ENCODE assay signal across 8 cellular contexts in the genomic region with DNA sequence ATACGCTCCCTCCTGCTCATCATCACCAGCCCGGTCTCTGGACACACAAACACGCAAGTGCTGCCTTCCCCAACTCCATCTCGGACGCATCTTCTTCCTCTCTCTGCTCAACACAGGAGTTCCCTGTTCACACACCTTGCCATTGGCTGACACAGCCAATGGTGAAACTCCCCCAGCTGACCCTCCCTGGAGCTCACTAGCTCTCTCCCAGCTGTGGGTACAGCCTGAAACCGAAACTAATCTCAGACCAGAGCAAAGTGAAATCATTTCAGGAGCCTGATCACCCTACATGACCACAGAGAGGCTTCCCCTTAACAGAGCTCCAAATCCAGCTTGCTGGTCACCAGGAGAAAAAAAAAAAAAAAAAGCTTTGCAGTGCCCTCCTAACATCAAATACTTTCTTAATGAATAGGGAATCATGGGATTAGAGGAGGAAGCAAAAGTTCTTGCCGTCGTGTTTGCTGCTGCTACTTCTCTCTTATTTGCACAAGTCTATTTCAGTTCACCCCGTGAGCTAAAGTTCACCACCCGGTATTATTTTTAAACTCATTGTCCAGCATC. TPM values are rescaled to one million over a fixed set of nuclear protein-coding genes. Genes with fewer than 3 reads are reported as not detected.
DNase-seq lines count a peak whose midpoint lies in the region; ATAC-seq and TF ChIP-seq lines count a peak whose summit lies in the region.

No MANE protein-coding gene starts in this region.

- no peaks in the 10 kb centered on the region for H4K20me1 ChIP-seq in mammary epithelial cell (ENCODE audit: insufficient read depth, low read length)

- H3K4me1 ChIP-seq in mammary epithelial cell (ENCODE audit: insufficient read depth, low read length): peaks cover 39% of the 10 kb centered on the region

- TF ChIP-seq CTCF in RWPE1 (conservative IDR thresholded peaks at IDR 0.05; ENCODE audit: low read depth) (no peak), mammary epithelial cell (conservative IDR thresholded peaks at IDR 0.05 in 1 of 2, IDR thresholded peaks at IDR 0.05 in 1 of 2; ENCODE audit: extremely low read depth in 1 of 2, insufficient read depth in 1 of 2, low read depth in 1 of 2, low read length in 2 of 2) (no peak)

- no peaks in the 10 kb centered on the region for H3K79me2 ChIP-seq in mammary epithelial cell (ENCODE audit: insufficient read depth, low read length)

- intact Hi-C loops in mammary epithelial cell (cut with micrococcal nuclease): loop anchor here (1.0 to 2.0 kb wide), 4 partner anchors 44 to 96 kb away; partner anchors contain the start of gene MRPS23

- no peak overlapping the region for H3K4me3 ChIP-seq in mammary epithelial cell (replicated peaks in 1 of 3; ENCODE audit: insufficient read depth in 1 of 3, low read depth in 2 of 3, low read length in 3 of 3)

- in situ Hi-C loops in mammary epithelial cell (cut with MboI; ENCODE audit: low sequenced_read_pairs in 2 of 2): no loop called here

- H2AFZ ChIP-seq in mammary epithelial cell (ENCODE audit: low read depth, low read length): no peak overlapping the region

- H3K27ac ChIP-seq in RWPE1 (peak overlapping the region; percentile 91), mammary epithelial cell (ENCODE audit: insufficient read depth, low read depth, low read length) (no peak overlapping the region)

- H3K9me3 ChIP-seq in mammary epithelial cell (replicated peaks; ENCODE audit: insufficient read depth, low read length): no peaks in the 10 kb centered on the region

- no peak overlapping the region for H3K9ac ChIP-seq in mammary epithelial cell (ENCODE audit: insufficient read depth, low read length)

- peak overlapping the region; percentile 69 for H3K4me2 ChIP-seq in mammary epithelial cell (ENCODE audit: insufficient read depth, low read depth, low read length)

- dilution Hi-C loops in mammary epithelial cell (cut with HindIII; ENCODE audit: low sequenced_read_pairs): no loop called here

- no TSS peak for BruUV-seq in mammary epithelial cell (replicated peaks; lab: Mats Ljungman, UMichigan)

- DNase-seq in ELR (ENCODE audit: low read depth) (peak; percentile 84), RWPE1 (ENCODE audit: low spot score) (peak; percentile 80), mammary epithelial cell (peak; percentile 69), left kidney (ENCODE audit: low read depth, low spot score) (peak; percentile 87), stromal cell of bone marrow (ENCODE audit: low read depth) (peak; percentile 53), activated gamma-delta T cell (lab: John Stamatoyannopoulos, UW) (no peak)

- CTCF ChIA-PET in RWPE1 (lab: Yijun Ruan, JAX): interaction anchor here (0.6 to 1.5 kb wide), 6 partner anchors 34 to 89 kb away, joined by 3 to 5 read pairs (median 3); partner anchors contain the start of gene SRSF1
- CTCF ChIA-PET in mammary epithelial cell (lab: Charles Lee; ENCODE audit: low non-redundant PET): no interaction called here

- POLR2A ChIA-PET in RWPE1 (lab: Yijun Ruan, JAX; ENCODE audit: low non-redundant PET): interaction anchor here (0.6 kb wide), 2 partner anchors 16 to 1139 kb away, joined by 3 to 6 read pairs; no protein-coding TSS in a partner anchor

- ATAC-seq in GM21381 (IDR thresholded peaks at IDR 0.05; ENCODE audit: unreplicated experiment) (peak; percentile 81), HG03565 (IDR thresholded peaks at IDR 0.05; ENCODE audit: unreplicated experiment) (peak; percentile 80)

- H3K36me3 ChIP-seq in mammary epithelial cell (ENCODE audit: insufficient read depth, low read length): no peaks in the 10 kb centered on the region

- no peaks in the 10 kb centered on the region for H3K27me3 ChIP-seq in mammary epithelial cell (ENCODE audit: insufficient read depth, low read length)

- 90% methylated on average over 10 of the region's 10 CpGs for whole genome bisulfite sequencing in mammary epithelial cell (ENCODE audit: low coverage, missing lambda C conversion rate)

RNA-seq across cellular contexts. Expression of gene CUEDC1, which starts 8.3 kb away (rescaled TPM):
- 10 to 100 TPM in 1 of 2 donors, 1 to 10 TPM in 1; 1.8 to 14.4 TPM for total RNA-seq in mammary epithelial cell
- 9.2 TPM for polyA plus RNA-seq in mammary epithelial cell
- 22.4 TPM for polyA minus RNA-seq in mammary epithelial cell

RNA-seq across cellular contexts. Expression of gene VEZF1, which starts 41.2 kb away (rescaled TPM):
- 10 to 100 TPM; 20.5 to 34.7 TPM for total RNA-seq in mammary epithelial cell
- 17.6 TPM for polyA plus RNA-seq in mammary epithelial cell
- polyA minus RNA-seq in mammary epithelial cell: 20.1 TPM
